Comparison of ENCODE assay signal across 16 cellular contexts in genomic region chr6:163994566-163994965, GRCh38.
"Had no signal": no experiment of that assay in that cellular context is flagged by ENCODE, and none has a peak within 500 bp of the region (broad histone marks: within the 10 kb centered on the region; RNA-seq: fewer than 3 reads in every experiment).

No MANE protein-coding gene starts in this region.

- H3K27me3 ChIP-seq: foreskin keratinocyte, heart left ventricle, uterus had no signal

- H3K4me3 Mint-ChIP-seq: central memory CD8-positive, alpha-beta T cell; naive thymus-derived CD8-positive, alpha-beta T cell; neural crest cell; type B pancreatic cell had no signal

- H3K36me3 Mint-ChIP-seq: naive thymus-derived CD8-positive, alpha-beta T cell; type B pancreatic cell had no signal

- H3K4me1 Mint-ChIP-seq: central memory CD8-positive, alpha-beta T cell; naive thymus-derived CD8-positive, alpha-beta T cell; neural crest cell had no signal

- FAIRE-seq: kidney had no signal

- H3K4me3 ChIP-seq: heart left ventricle, mucosa of descending colon, smooth muscle cell, uterus had no signal

- H3K27me3 Mint-ChIP-seq: type B pancreatic cell had no signal

- H3K27ac Mint-ChIP-seq: naive thymus-derived CD8-positive, alpha-beta T cell; type B pancreatic cell had no signal

- H3K27ac ChIP-seq: foreskin keratinocyte, heart left ventricle, uterus had no signal

- H3K9me3 Mint-ChIP-seq: central memory CD8-positive, alpha-beta T cell; naive thymus-derived CD8-positive, alpha-beta T cell had no signal

- H3K36me3 ChIP-seq: heart left ventricle, uterus had no signal

- H3K4me1 ChIP-seq: foreskin keratinocyte, heart left ventricle, uterus had no signal

- DNase-seq: foreskin keratinocyte; heart left ventricle; hippocampal formation; kidney; mammary epithelial cell; mucosa of descending colon; naive thymus-derived CD8-positive, alpha-beta T cell; right cardiac atrium; stimulated activated CD4-positive, alpha-beta T cell treated with anti-CD3 and anti-CD28 coated beads, Interleukin-2, amount 100 ng/mL, for 48 hours; stimulated activated naive CD4-positive, alpha-beta T cell treated with Interleukin-2 at 50 U/mL for 16 hours; uterus had no signal

- ATAC-seq: foreskin keratinocyte; heart left ventricle; left lobe of liver; mucosa of descending colon; naive thymus-derived CD8-positive, alpha-beta T cell; right cardiac atrium had no signal

- H3K4me2 ChIP-seq: smooth muscle cell had no signal

- H3K9me3 ChIP-seq: heart left ventricle, mucosa of descending colon, uterus had no signal
